ENCODE assay signal across 1 cellular context in the genomic region with DNA sequence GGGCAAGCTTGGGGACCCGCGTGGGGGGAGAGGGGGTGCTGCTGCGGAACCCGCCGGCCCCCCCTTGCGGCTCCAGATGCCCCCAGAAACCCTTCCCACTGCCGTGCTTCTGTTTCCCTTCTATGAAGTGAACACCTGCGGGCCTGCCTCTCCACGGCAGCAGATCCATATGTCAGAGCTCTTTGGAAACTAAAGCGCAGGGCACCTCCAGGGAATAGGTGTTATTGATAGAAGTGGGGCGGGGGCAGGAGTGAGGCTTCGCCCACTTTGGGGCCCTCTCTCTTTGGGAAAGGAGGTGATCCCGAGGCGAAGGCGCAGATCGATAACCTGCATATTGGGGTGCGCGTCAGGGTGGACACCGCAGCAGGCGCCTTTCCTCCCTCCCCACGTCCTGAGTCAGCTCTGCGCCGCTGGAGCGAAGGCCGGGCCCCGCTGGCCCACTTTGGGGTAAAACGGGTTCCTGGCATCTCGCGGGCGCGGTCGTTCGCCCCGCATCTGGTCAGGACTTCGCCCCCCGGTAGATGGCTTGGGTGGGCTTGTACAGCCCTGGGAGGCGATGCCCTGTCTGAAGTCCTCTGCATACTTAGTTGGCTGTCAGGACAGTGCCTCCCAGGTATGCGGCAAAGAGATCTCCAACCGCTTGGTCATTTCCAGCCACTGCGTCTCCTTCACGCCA.
TF ChIP-seq lines count a peak whose summit lies in the region.

No MANE protein-coding gene starts in this region.

TF ChIP-seq in HepG2, 621 proteins besides CTCF, POLR2A, EP300 and RAD21 (continued from another document and continues in another):
- TF ChIP-seq, protein P1, sequence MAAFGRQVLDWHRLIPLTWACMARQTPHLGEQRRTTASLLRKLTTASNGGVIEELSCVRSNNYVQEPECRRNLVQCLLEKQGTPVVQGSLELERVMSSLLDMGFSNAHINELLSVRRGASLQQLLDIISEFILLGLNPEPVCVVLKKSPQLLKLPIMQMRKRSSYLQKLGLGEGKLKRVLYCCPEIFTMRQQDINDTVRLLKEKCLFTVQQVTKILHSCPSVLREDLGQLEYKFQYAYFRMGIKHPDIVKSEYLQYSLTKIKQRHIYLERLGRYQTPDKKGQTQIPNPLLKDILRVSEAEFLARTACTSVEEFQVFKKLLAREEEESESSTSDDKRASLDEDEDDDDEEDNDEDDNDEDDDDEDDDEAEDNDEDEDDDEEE (CRISPR knock-in tag; IDR thresholded peaks at IDR 0.05), result no peak
- TF ChIP-seq ARNT2 (CRISPR knock-in tag; IDR thresholded peaks at IDR 0.05; ENCODE audit: low read depth) (no peak), PHB2 (IDR thresholded peaks at IDR 0.05; ENCODE audit: partially characterized antibody) (no peak), AHR (CRISPR knock-in tag; IDR thresholded peaks at IDR 0.05) (no peak), ZBTB21 (CRISPR knock-in tag; IDR thresholded peaks at IDR 0.05) (no peak), ZNF44 (CRISPR knock-in tag; IDR thresholded peaks at IDR 0.05) (no peak), ZSCAN30 (CRISPR knock-in tag; IDR thresholded peaks at IDR 0.05) (no peak), DR1 (CRISPR knock-in tag; IDR thresholded peaks at IDR 0.05) (no peak), RBM39 (IDR thresholded peaks at IDR 0.05; ENCODE audit: low read depth, low read length, poor library complexity, severe bottlenecking) (no peak), ZNF589 (CRISPR knock-in tag; conservative IDR thresholded peaks at IDR 0.05) (no peak), ZNF841 (CRISPR knock-in tag; IDR thresholded peaks at IDR 0.05; ENCODE audit: borderline replicate concordance) (no peak), KDM5B (CRISPR knock-in tag; IDR thresholded peaks at IDR 0.05; ENCODE audit: borderline replicate concordance) (0 out of 2 replicates have a peak, but pooled peaks have one; percentile 41), BRCA1 (CRISPR knock-in tag; IDR thresholded peaks at IDR 0.05) (no peak), ZNF788 (CRISPR knock-in tag; IDR thresholded peaks at IDR 0.05; ENCODE audit: borderline replicate concordance) (no peak), ZFY (CRISPR knock-in tag; IDR thresholded peaks at IDR 0.05) (peak; percentile 28; the same call in 1 of the 2 replicates), NR2F6 (IDR thresholded peaks at IDR 0.05) (no peak), NR2F6 (CRISPR knock-in tag; IDR thresholded peaks at IDR 0.05) (no peak), PRMT3 (CRISPR knock-in tag; IDR thresholded peaks at IDR 0.05; ENCODE audit: borderline replicate concordance, low read depth) (no peak), ATM (IDR thresholded peaks at IDR 0.05; ENCODE audit: borderline replicate concordance) (no peak), STAG1 (CRISPR knock-in tag; IDR thresholded peaks at IDR 0.05) (no peak), ZNF337 (CRISPR knock-in tag; IDR thresholded peaks at IDR 0.05; ENCODE audit: borderline replicate concordance, low read depth) (no peak)
- TF ChIP-seq, protein P2, sequence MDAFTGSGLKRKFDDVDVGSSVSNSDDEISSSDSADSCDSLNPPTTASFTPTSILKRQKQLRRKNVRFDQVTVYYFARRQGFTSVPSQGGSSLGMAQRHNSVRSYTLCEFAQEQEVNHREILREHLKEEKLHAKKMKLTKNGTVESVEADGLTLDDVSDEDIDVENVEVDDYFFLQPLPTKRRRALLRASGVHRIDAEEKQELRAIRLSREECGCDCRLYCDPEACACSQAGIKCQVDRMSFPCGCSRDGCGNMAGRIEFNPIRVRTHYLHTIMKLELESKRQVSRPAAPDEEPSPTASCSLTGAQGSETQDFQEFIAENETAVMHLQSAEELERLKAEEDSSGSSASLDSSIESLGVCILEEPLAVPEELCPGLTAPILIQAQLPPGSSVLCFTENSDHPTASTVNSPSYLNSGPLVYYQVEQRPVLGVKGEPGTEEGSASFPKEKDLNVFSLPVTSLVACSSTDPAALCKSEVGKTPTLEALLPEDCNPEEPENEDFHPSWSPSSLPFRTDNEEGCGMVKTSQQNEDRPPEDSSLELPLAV (CRISPR knock-in tag; conservative IDR thresholded peaks at IDR 0.05; ENCODE audit: low read depth), result no peak
- TF ChIP-seq, protein P3, sequence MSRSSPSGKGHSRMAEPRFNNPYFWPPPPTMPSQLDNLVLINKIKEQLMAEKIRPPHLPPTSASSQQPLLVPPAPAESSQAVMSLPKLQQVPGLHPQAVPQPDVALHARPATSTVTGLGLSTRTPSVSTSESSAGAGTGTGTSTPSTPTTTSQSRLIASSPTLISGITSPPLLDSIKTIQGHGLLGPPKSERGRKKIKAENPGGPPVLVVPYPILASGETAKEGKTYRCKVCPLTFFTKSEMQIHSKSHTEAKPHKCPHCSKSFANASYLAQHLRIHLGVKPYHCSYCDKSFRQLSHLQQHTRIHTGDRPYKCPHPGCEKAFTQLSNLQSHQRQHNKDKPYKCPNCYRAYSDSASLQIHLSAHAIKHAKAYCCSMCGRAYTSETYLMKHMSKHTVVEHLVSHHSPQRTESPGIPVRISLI (CRISPR knock-in tag; IDR thresholded peaks at IDR 0.05; ENCODE audit: borderline replicate concordance), result no peak
- TF ChIP-seq, protein P4, sequence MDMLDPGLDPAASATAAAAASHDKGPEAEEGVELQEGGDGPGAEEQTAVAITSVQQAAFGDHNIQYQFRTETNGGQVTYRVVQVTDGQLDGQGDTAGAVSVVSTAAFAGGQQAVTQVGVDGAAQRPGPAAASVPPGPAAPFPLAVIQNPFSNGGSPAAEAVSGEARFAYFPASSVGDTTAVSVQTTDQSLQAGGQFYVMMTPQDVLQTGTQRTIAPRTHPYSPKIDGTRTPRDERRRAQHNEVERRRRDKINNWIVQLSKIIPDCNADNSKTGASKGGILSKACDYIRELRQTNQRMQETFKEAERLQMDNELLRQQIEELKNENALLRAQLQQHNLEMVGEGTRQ (IDR thresholded peaks at IDR 0.05; ENCODE audit: low read depth, low read length), result no peak
- TF ChIP-seq, protein P4 (CRISPR knock-in tag; IDR thresholded peaks at IDR 0.05; ENCODE audit: borderline replicate concordance), result no peak
- TF ChIP-seq, protein P5, sequence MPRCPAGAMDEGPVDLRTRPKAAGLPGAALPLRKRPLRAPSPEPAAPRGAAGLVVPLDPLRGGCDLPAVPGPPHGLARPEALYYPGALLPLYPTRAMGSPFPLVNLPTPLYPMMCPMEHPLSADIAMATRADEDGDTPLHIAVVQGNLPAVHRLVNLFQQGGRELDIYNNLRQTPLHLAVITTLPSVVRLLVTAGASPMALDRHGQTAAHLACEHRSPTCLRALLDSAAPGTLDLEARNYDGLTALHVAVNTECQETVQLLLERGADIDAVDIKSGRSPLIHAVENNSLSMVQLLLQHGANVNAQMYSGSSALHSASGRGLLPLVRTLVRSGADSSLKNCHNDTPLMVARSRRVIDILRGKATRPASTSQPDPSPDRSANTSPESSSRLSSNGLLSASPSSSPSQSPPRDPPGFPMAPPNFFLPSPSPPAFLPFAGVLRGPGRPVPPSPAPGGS (CRISPR knock-in tag; IDR thresholded peaks at IDR 0.05), result 0 out of 2 replicates have a peak, but pooled peaks have one; percentile 11
- TF ChIP-seq, protein P6, sequence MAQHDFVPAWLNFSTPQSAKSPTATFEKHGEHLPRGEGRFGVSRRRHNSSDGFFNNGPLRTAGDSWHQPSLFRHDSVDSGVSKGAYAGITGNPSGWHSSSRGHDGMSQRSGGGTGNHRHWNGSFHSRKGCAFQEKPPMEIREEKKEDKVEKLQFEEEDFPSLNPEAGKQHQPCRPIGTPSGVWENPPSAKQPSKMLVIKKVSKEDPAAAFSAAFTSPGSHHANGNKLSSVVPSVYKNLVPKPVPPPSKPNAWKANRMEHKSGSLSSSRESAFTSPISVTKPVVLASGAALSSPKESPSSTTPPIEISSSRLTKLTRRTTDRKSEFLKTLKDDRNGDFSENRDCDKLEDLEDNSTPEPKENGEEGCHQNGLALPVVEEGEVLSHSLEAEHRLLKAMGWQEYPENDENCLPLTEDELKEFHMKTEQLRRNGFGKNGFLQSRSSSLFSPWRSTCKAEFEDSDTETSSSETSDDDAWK (CRISPR knock-in tag; IDR thresholded peaks at IDR 0.05), result no peak
- TF ChIP-seq, protein P7, sequence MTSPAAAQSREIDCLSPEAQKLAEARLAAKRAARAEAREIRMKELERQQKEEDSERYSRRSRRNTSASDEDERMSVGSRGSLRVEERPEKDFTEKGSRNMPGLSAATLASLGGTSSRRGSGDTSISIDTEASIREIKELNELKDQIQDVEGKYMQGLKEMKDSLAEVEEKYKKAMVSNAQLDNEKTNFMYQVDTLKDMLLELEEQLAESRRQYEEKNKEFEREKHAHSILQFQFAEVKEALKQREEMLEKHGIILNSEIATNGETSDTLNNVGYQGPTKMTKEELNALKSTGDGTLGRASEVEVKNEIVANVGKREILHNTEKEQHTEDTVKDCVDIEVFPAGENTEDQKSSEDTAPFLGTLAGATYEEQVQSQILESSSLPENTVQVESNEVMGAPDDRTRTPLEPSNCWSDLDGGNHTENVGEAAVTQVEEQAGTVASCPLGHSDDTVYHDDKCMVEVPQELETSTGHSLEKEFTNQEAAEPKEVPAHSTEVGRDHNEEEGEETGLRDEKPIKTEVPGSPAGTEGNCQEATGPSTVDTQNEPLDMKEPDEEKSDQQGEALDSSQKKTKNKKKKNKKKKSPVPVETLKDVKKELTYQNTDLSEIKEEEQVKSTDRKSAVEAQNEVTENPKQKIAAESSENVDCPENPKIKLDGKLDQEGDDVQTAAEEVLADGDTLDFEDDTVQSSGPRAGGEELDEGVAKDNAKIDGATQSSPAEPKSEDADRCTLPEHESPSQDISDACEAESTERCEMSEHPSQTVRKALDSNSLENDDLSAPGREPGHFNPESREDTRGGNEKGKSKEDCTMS (CRISPR knock-in tag; conservative IDR thresholded peaks at IDR 0.05), result no peak
- TF ChIP-seq, protein P8, sequence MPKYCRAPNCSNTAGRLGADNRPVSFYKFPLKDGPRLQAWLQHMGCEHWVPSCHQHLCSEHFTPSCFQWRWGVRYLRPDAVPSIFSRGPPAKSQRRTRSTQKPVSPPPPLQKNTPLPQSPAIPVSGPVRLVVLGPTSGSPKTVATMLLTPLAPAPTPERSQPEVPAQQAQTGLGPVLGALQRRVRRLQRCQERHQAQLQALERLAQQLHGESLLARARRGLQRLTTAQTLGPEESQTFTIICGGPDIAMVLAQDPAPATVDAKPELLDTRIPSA (CRISPR knock-in tag; IDR thresholded peaks at IDR 0.05; ENCODE audit: borderline replicate concordance), result no peak
- TF ChIP-seq, protein P9, sequence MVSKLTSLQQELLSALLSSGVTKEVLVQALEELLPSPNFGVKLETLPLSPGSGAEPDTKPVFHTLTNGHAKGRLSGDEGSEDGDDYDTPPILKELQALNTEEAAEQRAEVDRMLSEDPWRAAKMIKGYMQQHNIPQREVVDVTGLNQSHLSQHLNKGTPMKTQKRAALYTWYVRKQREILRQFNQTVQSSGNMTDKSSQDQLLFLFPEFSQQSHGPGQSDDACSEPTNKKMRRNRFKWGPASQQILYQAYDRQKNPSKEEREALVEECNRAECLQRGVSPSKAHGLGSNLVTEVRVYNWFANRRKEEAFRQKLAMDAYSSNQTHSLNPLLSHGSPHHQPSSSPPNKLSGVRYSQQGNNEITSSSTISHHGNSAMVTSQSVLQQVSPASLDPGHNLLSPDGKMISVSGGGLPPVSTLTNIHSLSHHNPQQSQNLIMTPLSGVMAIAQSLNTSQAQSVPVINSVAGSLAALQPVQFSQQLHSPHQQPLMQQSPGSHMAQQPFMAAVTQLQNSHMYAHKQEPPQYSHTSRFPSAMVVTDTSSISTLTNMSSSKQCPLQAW (CRISPR knock-in tag; IDR thresholded peaks at IDR 0.05), result no peak
- TF ChIP-seq, protein P10, sequence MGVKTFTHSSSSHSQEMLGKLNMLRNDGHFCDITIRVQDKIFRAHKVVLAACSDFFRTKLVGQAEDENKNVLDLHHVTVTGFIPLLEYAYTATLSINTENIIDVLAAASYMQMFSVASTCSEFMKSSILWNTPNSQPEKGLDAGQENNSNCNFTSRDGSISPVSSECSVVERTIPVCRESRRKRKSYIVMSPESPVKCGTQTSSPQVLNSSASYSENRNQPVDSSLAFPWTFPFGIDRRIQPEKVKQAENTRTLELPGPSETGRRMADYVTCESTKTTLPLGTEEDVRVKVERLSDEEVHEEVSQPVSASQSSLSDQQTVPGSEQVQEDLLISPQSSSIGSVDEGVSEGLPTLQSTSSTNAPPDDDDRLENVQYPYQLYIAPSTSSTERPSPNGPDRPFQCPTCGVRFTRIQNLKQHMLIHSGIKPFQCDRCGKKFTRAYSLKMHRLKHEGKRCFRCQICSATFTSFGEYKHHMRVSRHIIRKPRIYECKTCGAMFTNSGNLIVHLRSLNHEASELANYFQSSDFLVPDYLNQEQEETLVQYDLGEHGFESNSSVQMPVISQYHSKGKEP (CRISPR knock-in tag; IDR thresholded peaks at IDR 0.05), result no peak
